In the genomic region with DNA sequence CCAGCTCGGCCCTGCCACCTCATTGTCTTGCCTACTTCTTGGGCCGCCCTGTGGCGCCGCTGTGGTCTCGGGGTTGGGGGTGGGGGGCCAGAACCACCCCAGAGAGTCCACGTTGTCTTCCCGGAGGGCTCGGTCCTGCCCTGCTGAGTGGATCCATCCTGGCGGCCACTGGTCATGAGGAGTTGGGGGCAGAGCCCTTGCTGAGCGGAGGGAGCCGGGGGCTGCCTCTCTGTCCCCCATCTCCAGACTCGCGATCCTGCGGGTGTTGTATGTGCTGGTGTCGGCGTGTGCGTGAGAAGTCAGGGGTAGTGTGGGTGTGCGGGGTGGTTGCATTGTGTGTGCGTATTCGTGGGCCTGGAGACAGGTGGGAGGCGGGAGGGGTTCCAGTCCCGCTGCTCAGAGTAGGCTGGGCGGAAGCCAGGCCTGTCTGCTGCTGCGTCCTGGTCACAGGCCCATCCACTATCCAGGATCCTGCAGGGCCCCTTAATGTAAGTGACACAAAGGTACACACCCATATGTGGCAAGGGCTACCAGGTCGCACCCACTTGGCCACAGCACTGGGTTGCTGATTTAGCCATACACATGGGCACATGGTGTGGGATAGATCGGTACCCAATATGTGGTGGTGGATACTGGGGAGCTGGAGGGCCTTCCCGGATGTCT, we compare ENCODE assay signal across 8 cellular contexts. TPM values are rescaled to one million over a fixed set of nuclear protein-coding genes. Genes with fewer than 3 reads are reported as not detected.
DNase-seq lines count a peak whose midpoint lies in the region; ATAC-seq and TF ChIP-seq lines count a peak whose summit lies in the region.

No MANE protein-coding gene starts in this region.

- no peaks in the 10 kb centered on the region for H4K20me1 ChIP-seq in OCI-LY1 (ENCODE audit: insufficient read depth, low read length)

- no peaks in the 10 kb centered on the region for H3K79me2 ChIP-seq in OCI-LY1 (ENCODE audit: insufficient read depth, low read length)

- peaks cover 10% of the 10 kb centered on the region for H3K36me3 Mint-ChIP-seq in nephron progenitor cell (ENCODE audit: low read depth)

- H3K9me3 Mint-ChIP-seq in nephron progenitor cell, result no peaks in the 10 kb centered on the region

- peaks cover 3% of the 10 kb centered on the region for H3K27me3 Mint-ChIP-seq in nephron progenitor cell (ENCODE audit: low read depth, poor library complexity)

- no peaks in the 10 kb centered on the region for H3F3A ChIP-seq in OCI-LY1 (ENCODE audit: insufficient read depth, low read length)

- H3K4me2 ChIP-seq in OCI-LY1 (ENCODE audit: low read length), result peak overlapping the region; percentile 81

- peak overlapping the region; percentile 54 for H3K27ac ChIP-seq in OCI-LY1 (ENCODE audit: low read depth, low read length, poor library complexity, severe bottlenecking)

- peak overlapping the region; percentile 65 for H3K4me3 ChIP-seq in AG10803 (ENCODE audit: low read length)
- H3K4me3 ChIP-seq in OCI-LY1 (ENCODE audit: low read depth, low read length, poor library complexity, severe bottlenecking), result peak overlapping the region; percentile 61
- peak overlapping the region; percentile 60 for H3K4me3 ChIP-seq in epithelial cell of proximal tubule (ENCODE audit: low read depth, low read length)

- H3K9me3 ChIP-seq in OCI-LY1 (ENCODE audit: low read length), result no peaks in the 10 kb centered on the region

- H2AFZ ChIP-seq in OCI-LY1 (ENCODE audit: low read length), result no peak overlapping the region

- no peak for DNase-seq in AG10803 (ENCODE audit: low read depth)
- DNase-seq in epithelial cell of proximal tubule (ENCODE audit: low read depth), result no peak
- DNase-seq in nephron progenitor cell, result no peak
- DNase-seq in NAMALWA (ENCODE audit: low spot score), result no peak

- H3K9me2 ChIP-seq in OCI-LY1 (ENCODE audit: low read depth, low read length), result no peaks in the 10 kb centered on the region

- H3K4me1 Mint-ChIP-seq in nephron progenitor cell, result peaks cover 11% of the 10 kb centered on the region

- TF ChIP-seq CTCF in AG10803 (conservative IDR thresholded peaks at IDR 0.05; ENCODE audit: low read length) (no peak), OCI-LY1 (IDR thresholded peaks at IDR 0.05; ENCODE audit: low read length) (peak; percentile 16; the same call in 1 of the 2 replicates), epithelial cell of proximal tubule (conservative IDR thresholded peaks at IDR 0.05; ENCODE audit: low read depth, low read length) (no peak), nephron progenitor cell (IDR thresholded peaks at IDR 0.05) (no peak)

- H3K36me3 ChIP-seq in OCI-LY1 (ENCODE audit: insufficient read depth, low read length), result peaks cover 35% of the 10 kb centered on the region; the same call in 1 of the 2 replicates

- no peaks in the 10 kb centered on the region for H3K27me3 ChIP-seq in OCI-LY1 (ENCODE audit: insufficient read depth, low read length)

- H3K9ac ChIP-seq in OCI-LY1 (ENCODE audit: low read length), result peak overlapping the region; percentile 78

- H3K27ac Mint-ChIP-seq in nephron progenitor cell, result peak overlapping the region; percentile 89

- ATAC-seq in HG02763 (IDR thresholded peaks at IDR 0.05; ENCODE audit: unreplicated experiment), result no peak
- no peak for ATAC-seq in GM19397 (IDR thresholded peaks at IDR 0.05; ENCODE audit: unreplicated experiment)
- ATAC-seq in HG03520 (IDR thresholded peaks at IDR 0.05; ENCODE audit: unreplicated experiment), result no peak

- peaks cover 19% of the 10 kb centered on the region for H3K4me1 ChIP-seq in OCI-LY1 (ENCODE audit: insufficient read depth, low read length, severe bottlenecking)

- H3K4me3 Mint-ChIP-seq in nephron progenitor cell, result peak overlapping the region; percentile 78

RNA-seq across cellular contexts. Expression of a gene that starts 30.7 kb away (rescaled TPM):
- total RNA-seq in epithelial cell of proximal tubule, result 40.7 and 79.7 TPM in 2 replicates

RNA-seq across cellular contexts. Expression of a gene that starts 33.6 kb away (rescaled TPM):
- 41.9 and 60.3 TPM in 2 replicates for total RNA-seq in epithelial cell of proximal tubule
